In genomic region chr18:59056706-59057492, GRCh38 we compare ENCODE assay signal across 8 cellular contexts.
DNase-seq lines count a peak whose midpoint lies in the region; ATAC-seq, FAIRE-seq and TF ChIP-seq lines count a peak whose summit lies in the region.

No MANE protein-coding gene starts in this region.

- no peaks in the 10 kb centered on the region for H3F3A ChIP-seq in PC-3 (ENCODE audit: low read length, unreplicated experiment)

- BruUV-seq in A673 (replicated peaks; lab: Mats Ljungman, UMichigan) (no TSS peak), PC-3 (replicated peaks; lab: Mats Ljungman, UMichigan) (no TSS peak)

- no peak overlapping the region for H3K9ac ChIP-seq in PC-3 (ENCODE audit: low read length)

- H3K27me3 ChIP-seq in A673 (replicated peaks; ENCODE audit: insufficient read depth, low read depth, low read length, poor library complexity) (no peaks in the 10 kb centered on the region), PC-3 (ENCODE audit: low read length) (no peaks in the 10 kb centered on the region), ascending aorta (no peaks in the 10 kb centered on the region), small intestine (ENCODE audit: control insufficient read depth in 2 of 2, insufficient read depth in 2 of 2, low read length in 2 of 2) (no peaks in the 10 kb centered on the region)

- H3K4me2 ChIP-seq in PC-3 (ENCODE audit: low read length), result no peak overlapping the region

- H3K4me1 ChIP-seq in A673 (ENCODE audit: insufficient read depth, low read length, poor library complexity, severe bottlenecking) (peaks cover 53% of the 10 kb centered on the region), PC-3 (ENCODE audit: insufficient read depth, low read length) (peaks cover 49% of the 10 kb centered on the region), ascending aorta (peaks cover 9 to 33% of the 10 kb centered on the region in 2 donors), small intestine (ENCODE audit: control insufficient read depth in 2 of 2, insufficient read depth in 1 of 2, low read depth in 1 of 2, low read length in 1 of 2) (peaks cover 0 to 2% of the 10 kb centered on the region in 2 donors)

- no peaks in the 10 kb centered on the region for H3K36me3 ChIP-seq in A673 (ENCODE audit: insufficient read depth, low read length, poor library complexity, severe bottlenecking)
- H3K36me3 ChIP-seq in PC-3 (ENCODE audit: low read depth, low read length), result no peaks in the 10 kb centered on the region
- no peaks in the 10 kb centered on the region for H3K36me3 ChIP-seq in ascending aorta
- no peaks in the 10 kb centered on the region for H3K36me3 ChIP-seq in small intestine (ENCODE audit: control insufficient read depth in 2 of 2, insufficient read depth in 2 of 2, low read length in 2 of 2)

- POLR2A ChIA-PET in A673 (lab: Charles Lee; ENCODE audit: low non-redundant PET), result no interaction called here
- POLR2A ChIA-PET in PC-3 (lab: Charles Lee; ENCODE audit: unreplicated experiment), result no interaction called here

- TF ChIP-seq CTCF in A673 (conservative IDR thresholded peaks at IDR 0.05; ENCODE audit: low read depth, low read length) (peak; percentile 95), GM12874 (IDR thresholded peaks at IDR 0.05; ENCODE audit: insufficient read depth, low read depth, low read length) (peak; percentile 70), PC-3 (conservative IDR thresholded peaks at IDR 0.05; ENCODE audit: low read depth, low read length) (peak; percentile 89), ascending aorta (IDR thresholded peaks at IDR 0.05) (peak; percentile 73 to 78 (median 78))

- H4K20me1 ChIP-seq in PC-3 (ENCODE audit: low read length), result no peaks in the 10 kb centered on the region

- H3K4me3 ChIP-seq in A673 (ENCODE audit: low read depth, low read length, poor library complexity, severe bottlenecking) (no peak overlapping the region), PC-3 (ENCODE audit: low read length) (no peak overlapping the region), ascending aorta (no peak overlapping the region), small intestine (ENCODE audit: low read depth in 1 of 2, low read length in 2 of 2) (no peak overlapping the region)

- no peaks in the 10 kb centered on the region for H3K9me2 ChIP-seq in PC-3 (replicated peaks; ENCODE audit: low read length)

- no peak overlapping the region for H2AFZ ChIP-seq in PC-3 (ENCODE audit: low read length)

- H3K27ac ChIP-seq in A673 (ENCODE audit: low read depth, low read length, poor library complexity, severe bottlenecking) (peak overlapping the region; percentile 58), PC-3 (ENCODE audit: low read length) (no peak overlapping the region), ascending aorta (peak overlapping the region; percentile 63 to 83), small intestine (ENCODE audit: low read depth in 1 of 2, low read length in 1 of 2) (no peak overlapping the region)

- FAIRE-seq in small intestine (lab: Jason Lieb, UNC), result no peak

- no peaks in the 10 kb centered on the region for H3K79me2 ChIP-seq in PC-3 (ENCODE audit: low read length)

- DNase-seq in A673 (ENCODE audit: low spot score), result peak; percentile 88
- peak in 61 of 76 experiments; percentile 0 to 84 (median 39) for DNase-seq in HUDEP-2 (lab: John Stamatoyannopoulos, UW; ENCODE audit: unreplicated experiment in 76 of 76)
- DNase-seq in PC-3, result peak; percentile 77
- peak in 1 of 2 donors; percentile 85 for DNase-seq in ascending aorta (ENCODE audit: low spot score in 2 of 2)
- peak; percentile 61 for DNase-seq in hepatic stellate cell (ENCODE audit: low spot score)
- DNase-seq in small intestine, result peak; percentile 65

- 71% methylated on average over 15 of the region's 15 CpGs for WGBS in small intestine, 3 donors

- ATAC-seq in PC-3 (peak; percentile 45), GM19467 (IDR thresholded peaks at IDR 0.05; ENCODE audit: unreplicated experiment) (no peak)

- H3K9me3 ChIP-seq in A673 (ENCODE audit: low read depth, low read length, poor library complexity, severe bottlenecking), result no peaks in the 10 kb centered on the region
- H3K9me3 ChIP-seq in PC-3 (ENCODE audit: low read length), result no peaks in the 10 kb centered on the region
- H3K9me3 ChIP-seq in ascending aorta, result no peaks in the 10 kb centered on the region
- H3K9me3 ChIP-seq in small intestine (ENCODE audit: control insufficient read depth, low read depth), result no peaks in the 10 kb centered on the region

- intact Hi-C loops in A673 (cut with micrococcal nuclease; ENCODE audit: unreplicated experiment), result loop anchor here (1.0 to 5.0 kb wide), 3 partner anchors 114 to 276 kb away; no protein-coding TSS in a partner anchor
- intact Hi-C loops in PC-3 (cut with micrococcal nuclease), result loop anchor here (1.0 kb wide), 1 partner anchor 276 kb away; no protein-coding TSS in a partner anchor
- intact Hi-C loops in ascending aorta (cut with DNase I), result loop anchor here (1.0 to 2.0 kb wide), 2 partner anchors 198 to 276 kb away; no protein-coding TSS in a partner anchor

- CTCF ChIA-PET in A673 (lab: Charles Lee) (interaction anchor here (0.6 to 1.5 kb wide), 8 partner anchors 57 to 288 kb away, joined by 3 to 6 read pairs (median 4); no protein-coding TSS in a partner anchor), PC-3 (lab: Charles Lee) (interaction anchor here (0.6 kb wide), 1 partner anchor 295 kb away, joined by 5 read pairs; no protein-coding TSS in a partner anchor)

Comparison
In these comparisons a context has a peak if more than half of its experiments do, and no peak if none do; other contexts are left out.
1. H3K27ac ChIP-seq: peak in A673 (single experiment) and ascending aorta (2 of 2); none in PC-3 (single experiment) and small intestine (0 of 2).
2. Peak in every context shown above with its lines, with median percentiles within 50 percentile points of each other: CTCF ChIP-seq.